8 cellular contexts compared by ENCODE assay signal in the genomic region with DNA sequence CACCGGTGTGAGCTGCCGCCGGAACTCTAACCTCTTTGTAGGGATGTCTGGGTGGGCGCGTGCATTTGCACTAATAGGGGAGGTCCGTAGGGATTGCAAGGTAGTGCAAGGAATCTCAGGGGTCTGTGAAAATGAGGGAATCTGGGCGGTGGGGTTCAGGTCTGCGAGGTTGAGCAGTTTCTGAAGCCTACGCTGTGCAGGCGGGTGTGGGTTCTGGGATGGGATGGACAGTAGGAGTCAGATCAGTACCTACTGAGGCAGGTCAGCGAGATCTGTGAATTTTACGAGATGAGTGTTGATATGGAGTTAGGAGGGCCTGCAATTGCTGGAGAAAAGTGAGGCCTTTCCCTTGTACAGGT. TPM values are rescaled to one million over a fixed set of nuclear protein-coding genes. Genes with fewer than 3 reads are reported as not detected.
DNase-seq lines count a peak whose midpoint lies in the region; ATAC-seq and TF ChIP-seq lines count a peak whose summit lies in the region.

No MANE protein-coding gene starts in this region.

- no peak for ATAC-seq in activated T-cell treated with anti-CD3 and anti-CD28 coated beads, Interleukin-2, amount 50 U/mL, for 4 hours
- ATAC-seq in upper lobe of left lung (ENCODE audit: low FRiP score in 2 of 2) (no peak), HG02870 (IDR thresholded peaks at IDR 0.05; ENCODE audit: unreplicated experiment) (no peak)

- no peak for DNase-seq in activated T-cell treated with anti-CD3 and anti-CD28 coated beads, Interleukin-2, amount 50 U/mL, for 4 hours
- no peak for DNase-seq in activated T-cell treated with anti-CD3 and anti-CD28 coated beads, Interleukin-2, amount 50 U/mL, for 1 hour
- DNase-seq in astrocyte of the cerebellum (ENCODE audit: low read depth) (no peak), lower leg skin (ENCODE audit: low spot score in 2 of 2) (no peak), upper lobe of left lung (no peak), 8988T (no peak), DMS114 treated with DMSO at 0.1 percent for 48 hours (lab: John Stamatoyannopoulos, UW; ENCODE audit: unreplicated experiment) (no peak)

- no peaks in the 10 kb centered on the region for H3K9me3 Mint-ChIP-seq in activated T-cell treated with anti-CD3 and anti-CD28 coated beads, Interleukin-2, amount 50 U/mL, for 4 hours

- no peaks in the 10 kb centered on the region for H3K9me3 ChIP-seq in upper lobe of left lung

- H3K36me3 ChIP-seq in upper lobe of left lung = no peaks in the 10 kb centered on the region

- peak overlapping the region; percentile 88 to 98 (median 94) for H3K27ac ChIP-seq in upper lobe of left lung

- peak overlapping the region; percentile 83 for H3K4me3 Mint-ChIP-seq in activated T-cell treated with anti-CD3 and anti-CD28 coated beads, Interleukin-2, amount 50 U/mL, for 4 hours

- peaks cover 40 to 53% (median 46%) of the 10 kb centered on the region in 4 donors for H3K4me1 ChIP-seq in upper lobe of left lung

- H3K27me3 ChIP-seq in upper lobe of left lung = no peaks in the 10 kb centered on the region

- peaks cover 2% of the 10 kb centered on the region for H3K27me3 Mint-ChIP-seq in activated T-cell treated with anti-CD3 and anti-CD28 coated beads, Interleukin-2, amount 50 U/mL, for 4 hours (ENCODE audit: low read depth)

- peak overlapping the region; percentile 68 for H3K4me3 ChIP-seq in astrocyte of the cerebellum (ENCODE audit: low read depth, low read length)
- H3K4me3 ChIP-seq in lower leg skin (ENCODE audit: low read depth, poor library complexity, severe bottlenecking) = peak overlapping the region; percentile 41
- H3K4me3 ChIP-seq in upper lobe of left lung = peak overlapping the region; percentile 43 to 81 (median 64)

- in situ Hi-C loops in astrocyte of the cerebellum (cut with HindIII; ENCODE audit: low sequenced_read_pairs) = no loop called here

- H3K36me3 Mint-ChIP-seq in activated T-cell treated with anti-CD3 and anti-CD28 coated beads, Interleukin-2, amount 50 U/mL, for 4 hours (ENCODE audit: insufficient read depth) = no peaks in the 10 kb centered on the region

- TF ChIP-seq CTCF in astrocyte of the cerebellum (IDR thresholded peaks at IDR 0.05; ENCODE audit: low read depth, low read length, missing control alignments) (no peak), lower leg skin (IDR thresholded peaks at IDR 0.05) (no peak), upper lobe of left lung (IDR thresholded peaks at IDR 0.05) (no peak)

- H3K4me1 Mint-ChIP-seq in activated T-cell treated with anti-CD3 and anti-CD28 coated beads, Interleukin-2, amount 50 U/mL, for 4 hours (ENCODE audit: low read depth) = peaks cover 48% of the 10 kb centered on the region

- TF ChIP-seq POLR2A in lower leg skin (IDR thresholded peaks at IDR 0.05) (no peak), upper lobe of left lung (IDR thresholded peaks at IDR 0.05) (no peak)

- TF ChIP-seq EP300 in upper lobe of left lung (IDR thresholded peaks at IDR 0.05) = no peak

- 1% methylated on average over 12 of the region's 12 CpGs for WGBS in lower leg skin, 2 donors
- WGBS in upper lobe of left lung, 2 donors = 0% methylated on average over 12 of the region's 12 CpGs

- intact Hi-C loops in lower leg skin (cut with DNase I; ENCODE audit: low total_unique reads) = loop anchor here (5.0 kb wide), 1 partner anchor 361 kb away; no protein-coding TSS in a partner anchor

RNA-seq across cellular contexts. Expression of gene ATOSB, which starts 0.9 kb away (rescaled TPM):
- total RNA-seq in activated T-cell treated with anti-CD3 and anti-CD28 coated beads, Interleukin-2, amount 50 U/mL, for 4 hours = 1 to 10 TPM; 1.8 to 2.8 (median 1.8) TPM
- 10 to 100 TPM; 16.7 to 27.9 (median 19.4) TPM for total RNA-seq in lower leg skin
- 10 to 100 TPM; 14.6 to 38.6 (median 29.7) TPM for total RNA-seq in upper lobe of left lung

RNA-seq across cellular contexts. Expression of gene STOML2, which starts 13.6 kb away (rescaled TPM):
- total RNA-seq in activated T-cell treated with anti-CD3 and anti-CD28 coated beads, Interleukin-2, amount 50 U/mL, for 4 hours = 100 to 1,000 TPM; 270 to 325 (median 289) TPM
- total RNA-seq in lower leg skin = 100 to 1,000 TPM in 2 of 4 donors, 10 to 100 TPM in 2; 76.3 to 105 (median 88.6) TPM
- total RNA-seq in upper lobe of left lung = 10 to 100 TPM; 17.4 to 72.8 (median 48.0) TPM

RNA-seq across cellular contexts. Expression of gene PIGO, which starts 20.1 kb away (rescaled TPM):
- total RNA-seq in activated T-cell treated with anti-CD3 and anti-CD28 coated beads, Interleukin-2, amount 50 U/mL, for 4 hours = 10 to 100 TPM; 29.0 to 29.7 (median 29.1) TPM
- 10 to 100 TPM in 3 of 4 donors, 1 to 10 TPM in 1; 9.8 to 21.3 (median 19.0) TPM for total RNA-seq in lower leg skin
- 10 to 100 TPM; 11.5 to 29.0 (median 19.1) TPM for total RNA-seq in upper lobe of left lung

RNA-seq across cellular contexts. Expression of gene FANCG, which starts 36.8 kb away (rescaled TPM):
- total RNA-seq in activated T-cell treated with anti-CD3 and anti-CD28 coated beads, Interleukin-2, amount 50 U/mL, for 4 hours = 10 to 100 TPM; 40.0 to 62.6 (median 54.4) TPM
- total RNA-seq in lower leg skin (10 to 100 TPM in 3 of 4 donors, 1 to 10 TPM in 1; 5.3 to 34.7 (median 11.6) TPM), upper lobe of left lung (10 to 100 TPM in 3 of 6 donors, 1 to 10 TPM in 3; 4.7 to 61.8 (median 9.1) TPM)

RNA-seq across cellular contexts. Expression of gene VCP, which starts 44.1 kb away (rescaled TPM):
- total RNA-seq in activated T-cell treated with anti-CD3 and anti-CD28 coated beads, Interleukin-2, amount 50 U/mL, for 4 hours = 100 to 1,000 TPM; 455 to 543 (median 484) TPM
- total RNA-seq in lower leg skin (100 to 1,000 TPM; 122 to 194 (median 156) TPM), upper lobe of left lung (100 to 1,000 TPM; 170 to 215 (median 189) TPM)

Comparison
In these comparisons a context has a peak if more than half of its experiments do, and no peak if none do; other contexts are left out.
1. RNA of gene ATOSB, which starts 0.9 kb away (total RNA-seq): 14.6 to 38.6 TPM in upper lobe of left lung and 16.7 to 27.9 TPM in lower leg skin; 1.8 to 2.8 TPM in activated T-cell treated with anti-CD3 and anti-CD28 coated beads, Interleukin-2, amount 50 U/mL, for 4 hours; every median in the first group is over 4 times any median in the second.
2. Peak in every context shown above with its lines, with median percentiles within 50 percentile points of each other: H3K4me3 ChIP-seq.